1 cellular context compared by ENCODE assay signal in the genomic region with DNA sequence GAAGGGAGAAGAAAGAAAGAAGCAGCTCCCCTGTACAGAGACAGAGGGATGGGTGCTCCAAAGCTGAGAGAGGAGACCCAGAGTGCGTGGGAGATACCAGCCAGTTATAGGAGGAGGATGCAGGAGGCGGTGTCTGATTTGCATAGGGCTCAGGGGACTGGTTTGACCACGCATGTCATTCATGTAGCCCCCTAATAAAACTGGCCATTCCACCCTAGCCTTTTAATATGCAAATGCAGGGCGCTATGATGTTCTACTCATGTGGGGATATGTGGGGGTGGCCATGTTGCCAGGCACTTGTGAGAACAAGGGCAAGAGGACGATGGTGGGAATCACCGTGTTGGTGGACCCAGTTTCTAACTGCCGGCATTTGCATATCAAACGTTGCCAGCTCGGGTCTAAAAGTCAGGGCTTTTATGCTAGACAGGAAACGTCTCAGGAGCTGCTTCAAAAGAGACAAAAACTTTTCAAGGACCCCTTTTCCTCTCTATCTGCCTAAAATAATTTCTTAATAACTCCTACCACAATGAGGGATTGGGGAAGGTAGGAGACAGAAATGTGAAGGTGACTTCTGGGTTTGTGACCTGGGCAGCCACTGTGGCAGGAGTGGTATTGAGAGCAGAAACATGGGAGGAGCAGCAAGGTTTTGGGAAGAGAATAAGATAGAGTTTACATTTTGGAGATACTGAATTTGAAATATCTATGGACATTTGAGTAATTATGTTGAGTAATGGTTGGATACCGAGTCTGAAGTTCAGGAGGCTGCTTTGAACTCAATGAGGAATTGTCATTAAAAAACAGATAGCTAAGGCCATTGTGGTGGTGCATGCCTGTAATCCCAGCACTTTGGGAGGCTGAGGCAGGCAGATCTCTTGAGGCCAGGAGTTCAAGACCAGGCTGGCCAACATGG.
TF ChIP-seq lines count a peak whose summit lies in the region.

No MANE protein-coding gene starts in this region.

TF ChIP-seq in HepG2, 621 proteins besides CTCF, POLR2A, EP300 and RAD21:
- TF ChIP-seq SP2 (CRISPR knock-in tag; IDR thresholded peaks at IDR 0.05) (0 out of 2 replicates have a peak, but pooled peaks have one; percentile 43), LCORL (IDR thresholded peaks at IDR 0.05) (no peak), LCORL (CRISPR knock-in tag; IDR thresholded peaks at IDR 0.05) (0 out of 2 replicates have a peak, but pooled peaks have one; percentile 25), YY1 (IDR thresholded peaks at IDR 0.05; ENCODE audit: insufficient read depth, insufficient replicate concordance, low read depth, low read length) (peak; percentile 60), ZNF460 (CRISPR knock-in tag; IDR thresholded peaks at IDR 0.05; ENCODE audit: borderline replicate concordance) (peak; percentile 85), POLR2AphosphoS5 (IDR thresholded peaks at IDR 0.05; ENCODE audit: low read depth, low read length) (peak; percentile 55), SNAPC2 (CRISPR knock-in tag; IDR thresholded peaks at IDR 0.05) (peak; percentile 76), SAP130 (CRISPR knock-in tag; IDR thresholded peaks at IDR 0.05; ENCODE audit: low read depth) (peak; percentile 28; the same call in 1 of the 2 replicates), TEAD3 (CRISPR knock-in tag; optimal IDR thresholded peaks at IDR 0.05; ENCODE audit: borderline replicate concordance) (peak; percentile 18), NFYB (CRISPR knock-in tag; IDR thresholded peaks at IDR 0.05) (peak; percentile 59), ESRRA (CRISPR knock-in tag; IDR thresholded peaks at IDR 0.05; ENCODE audit: low read depth) (no peak), GTF2F1 (IDR thresholded peaks at IDR 0.05; ENCODE audit: low read length) (peak; percentile 62; the same call in 1 of the 2 replicates), ZMYM2 (CRISPR knock-in tag; IDR thresholded peaks at IDR 0.05) (peak; percentile 75; the same call in 1 of the 2 replicates), CHD4 (IDR thresholded peaks at IDR 0.05; ENCODE audit: borderline replicate concordance, low read length) (no peak), FOXC1 (CRISPR knock-in tag; IDR thresholded peaks at IDR 0.05; ENCODE audit: borderline replicate concordance) (no peak), ZSCAN31 (CRISPR knock-in tag; IDR thresholded peaks at IDR 0.05; ENCODE audit: low read depth) (no peak), NFYC (CRISPR knock-in tag; IDR thresholded peaks at IDR 0.05) (peak; percentile 60), YEATS4 (CRISPR knock-in tag; IDR thresholded peaks at IDR 0.05; ENCODE audit: borderline replicate concordance) (0 out of 2 replicates have a peak, but pooled peaks have one; percentile 34), MXI1 (IDR thresholded peaks at IDR 0.05; ENCODE audit: borderline replicate concordance, low read depth, low read length) (peak; percentile 28; the same call in 1 of the 3 replicates)
- TF ChIP-seq, protein P1, sequence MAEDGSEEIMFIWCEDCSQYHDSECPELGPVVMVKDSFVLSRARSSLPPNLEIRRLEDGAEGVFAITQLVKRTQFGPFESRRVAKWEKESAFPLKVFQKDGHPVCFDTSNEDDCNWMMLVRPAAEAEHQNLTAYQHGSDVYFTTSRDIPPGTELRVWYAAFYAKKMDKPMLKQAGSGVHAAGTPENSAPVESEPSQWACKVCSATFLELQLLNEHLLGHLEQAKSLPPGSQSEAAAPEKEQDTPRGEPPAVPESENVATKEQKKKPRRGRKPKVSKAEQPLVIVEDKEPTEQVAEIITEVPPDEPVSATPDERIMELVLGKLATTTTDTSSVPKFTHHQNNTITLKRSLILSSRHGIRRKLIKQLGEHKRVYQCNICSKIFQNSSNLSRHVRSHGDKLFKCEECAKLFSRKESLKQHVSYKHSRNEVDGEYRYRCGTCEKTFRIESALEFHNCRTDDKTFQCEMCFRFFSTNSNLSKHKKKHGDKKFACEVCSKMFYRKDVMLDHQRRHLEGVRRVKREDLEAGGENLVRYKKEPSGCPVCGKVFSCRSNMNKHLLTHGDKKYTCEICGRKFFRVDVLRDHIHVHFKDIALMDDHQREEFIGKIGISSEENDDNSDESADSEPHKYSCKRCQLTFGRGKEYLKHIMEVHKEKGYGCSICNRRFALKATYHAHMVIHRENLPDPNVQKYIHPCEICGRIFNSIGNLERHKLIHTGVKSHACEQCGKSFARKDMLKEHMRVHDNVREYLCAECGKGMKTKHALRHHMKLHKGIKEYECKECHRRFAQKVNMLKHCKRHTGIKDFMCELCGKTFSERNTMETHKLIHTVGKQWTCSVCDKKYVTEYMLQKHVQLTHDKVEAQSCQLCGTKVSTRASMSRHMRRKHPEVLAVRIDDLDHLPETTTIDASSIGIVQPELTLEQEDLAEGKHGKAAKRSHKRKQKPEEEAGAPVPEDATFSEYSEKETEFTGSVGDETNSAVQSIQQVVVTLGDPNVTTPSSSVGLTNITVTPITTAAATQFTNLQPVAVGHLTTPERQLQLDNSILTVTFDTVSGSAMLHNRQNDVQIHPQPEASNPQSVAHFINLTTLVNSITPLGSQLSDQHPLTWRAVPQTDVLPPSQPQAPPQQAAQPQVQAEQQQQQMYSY (CRISPR knock-in tag; IDR thresholded peaks at IDR 0.05) = no peak
- TF ChIP-seq, protein P2, sequence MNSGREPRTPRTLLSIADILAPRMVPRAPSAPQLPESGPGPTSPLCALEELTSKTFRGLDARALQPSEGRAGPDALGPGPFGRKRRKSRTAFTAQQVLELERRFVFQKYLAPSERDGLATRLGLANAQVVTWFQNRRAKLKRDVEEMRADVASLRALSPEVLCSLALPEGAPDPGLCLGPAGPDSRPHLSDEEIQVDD (CRISPR knock-in tag; IDR thresholded peaks at IDR 0.05; ENCODE audit: borderline replicate concordance) = no peak
- TF ChIP-seq, protein P3, sequence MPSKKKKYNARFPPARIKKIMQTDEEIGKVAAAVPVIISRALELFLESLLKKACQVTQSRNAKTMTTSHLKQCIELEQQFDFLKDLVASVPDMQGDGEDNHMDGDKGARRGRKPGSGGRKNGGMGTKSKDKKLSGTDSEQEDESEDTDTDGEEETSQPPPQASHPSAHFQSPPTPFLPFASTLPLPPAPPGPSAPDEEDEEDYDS (CRISPR knock-in tag; IDR thresholded peaks at IDR 0.05) = peak; percentile 96
- TF ChIP-seq, protein P4, sequence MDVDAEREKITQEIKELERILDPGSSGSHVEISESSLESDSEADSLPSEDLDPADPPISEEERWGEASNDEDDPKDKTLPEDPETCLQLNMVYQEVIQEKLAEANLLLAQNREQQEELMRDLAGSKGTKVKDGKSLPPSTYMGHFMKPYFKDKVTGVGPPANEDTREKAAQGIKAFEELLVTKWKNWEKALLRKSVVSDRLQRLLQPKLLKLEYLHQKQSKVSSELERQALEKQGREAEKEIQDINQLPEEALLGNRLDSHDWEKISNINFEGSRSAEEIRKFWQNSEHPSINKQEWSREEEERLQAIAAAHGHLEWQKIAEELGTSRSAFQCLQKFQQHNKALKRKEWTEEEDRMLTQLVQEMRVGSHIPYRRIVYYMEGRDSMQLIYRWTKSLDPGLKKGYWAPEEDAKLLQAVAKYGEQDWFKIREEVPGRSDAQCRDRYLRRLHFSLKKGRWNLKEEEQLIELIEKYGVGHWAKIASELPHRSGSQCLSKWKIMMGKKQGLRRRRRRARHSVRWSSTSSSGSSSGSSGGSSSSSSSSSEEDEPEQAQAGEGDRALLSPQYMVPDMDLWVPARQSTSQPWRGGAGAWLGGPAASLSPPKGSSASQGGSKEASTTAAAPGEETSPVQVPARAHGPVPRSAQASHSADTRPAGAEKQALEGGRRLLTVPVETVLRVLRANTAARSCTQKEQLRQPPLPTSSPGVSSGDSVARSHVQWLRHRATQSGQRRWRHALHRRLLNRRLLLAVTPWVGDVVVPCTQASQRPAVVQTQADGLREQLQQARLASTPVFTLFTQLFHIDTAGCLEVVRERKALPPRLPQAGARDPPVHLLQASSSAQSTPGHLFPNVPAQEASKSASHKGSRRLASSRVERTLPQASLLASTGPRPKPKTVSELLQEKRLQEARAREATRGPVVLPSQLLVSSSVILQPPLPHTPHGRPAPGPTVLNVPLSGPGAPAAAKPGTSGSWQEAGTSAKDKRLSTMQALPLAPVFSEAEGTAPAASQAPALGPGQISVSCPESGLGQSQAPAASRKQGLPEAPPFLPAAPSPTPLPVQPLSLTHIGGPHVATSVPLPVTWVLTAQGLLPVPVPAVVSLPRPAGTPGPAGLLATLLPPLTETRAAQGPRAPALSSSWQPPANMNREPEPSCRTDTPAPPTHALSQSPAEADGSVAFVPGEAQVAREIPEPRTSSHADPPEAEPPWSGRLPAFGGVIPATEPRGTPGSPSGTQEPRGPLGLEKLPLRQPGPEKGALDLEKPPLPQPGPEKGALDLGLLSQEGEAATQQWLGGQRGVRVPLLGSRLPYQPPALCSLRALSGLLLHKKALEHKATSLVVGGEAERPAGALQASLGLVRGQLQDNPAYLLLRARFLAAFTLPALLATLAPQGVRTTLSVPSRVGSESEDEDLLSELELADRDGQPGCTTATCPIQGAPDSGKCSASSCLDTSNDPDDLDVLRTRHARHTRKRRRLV (CRISPR knock-in tag; IDR thresholded peaks at IDR 0.05) = peak; percentile 96
- TF ChIP-seq, protein P5, sequence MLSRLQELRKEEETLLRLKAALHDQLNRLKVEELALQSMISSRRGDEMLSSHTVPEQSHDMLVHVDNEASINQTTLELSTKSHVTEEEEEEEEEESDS (CRISPR knock-in tag; IDR thresholded peaks at IDR 0.05; ENCODE audit: borderline replicate concordance) = 0 out of 2 replicates have a peak, but pooled peaks have one; percentile 30
- TF ChIP-seq, protein P6, sequence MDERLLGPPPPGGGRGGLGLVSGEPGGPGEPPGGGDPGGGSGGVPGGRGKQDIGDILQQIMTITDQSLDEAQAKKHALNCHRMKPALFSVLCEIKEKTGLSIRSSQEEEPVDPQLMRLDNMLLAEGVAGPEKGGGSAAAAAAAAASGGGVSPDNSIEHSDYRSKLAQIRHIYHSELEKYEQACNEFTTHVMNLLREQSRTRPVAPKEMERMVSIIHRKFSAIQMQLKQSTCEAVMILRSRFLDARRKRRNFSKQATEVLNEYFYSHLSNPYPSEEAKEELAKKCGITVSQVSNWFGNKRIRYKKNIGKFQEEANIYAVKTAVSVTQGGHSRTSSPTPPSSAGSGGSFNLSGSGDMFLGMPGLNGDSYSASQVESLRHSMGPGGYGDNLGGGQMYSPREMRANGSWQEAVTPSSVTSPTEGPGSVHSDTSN (CRISPR knock-in tag; IDR thresholded peaks at IDR 0.05) = peak; percentile 71
- TF ChIP-seq, protein P7, sequence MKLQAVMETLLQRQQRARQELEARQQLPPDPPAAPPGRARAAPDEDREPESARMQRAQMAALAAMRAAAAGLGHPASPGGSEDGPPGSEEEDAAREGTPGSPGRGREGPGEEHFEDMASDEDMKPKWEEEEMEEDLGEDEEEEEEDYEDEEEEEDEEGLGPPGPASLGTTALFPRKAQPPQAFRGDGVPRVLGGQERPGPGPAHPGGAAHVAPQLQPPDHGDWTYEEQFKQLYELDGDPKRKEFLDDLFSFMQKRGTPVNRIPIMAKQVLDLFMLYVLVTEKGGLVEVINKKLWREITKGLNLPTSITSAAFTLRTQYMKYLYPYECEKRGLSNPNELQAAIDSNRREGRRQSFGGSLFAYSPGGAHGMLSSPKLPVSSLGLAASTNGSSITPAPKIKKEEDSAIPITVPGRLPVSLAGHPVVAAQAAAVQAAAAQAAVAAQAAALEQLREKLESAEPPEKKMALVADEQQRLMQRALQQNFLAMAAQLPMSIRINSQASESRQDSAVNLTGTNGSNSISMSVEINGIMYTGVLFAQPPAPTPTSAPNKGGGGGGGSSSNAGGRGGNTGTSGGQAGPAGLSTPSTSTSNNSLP (IDR thresholded peaks at IDR 0.05; ENCODE audit: low read depth, low read length) = peak; percentile 42; the same call in 1 of the 2 replicates
- TF ChIP-seq, protein P8, sequence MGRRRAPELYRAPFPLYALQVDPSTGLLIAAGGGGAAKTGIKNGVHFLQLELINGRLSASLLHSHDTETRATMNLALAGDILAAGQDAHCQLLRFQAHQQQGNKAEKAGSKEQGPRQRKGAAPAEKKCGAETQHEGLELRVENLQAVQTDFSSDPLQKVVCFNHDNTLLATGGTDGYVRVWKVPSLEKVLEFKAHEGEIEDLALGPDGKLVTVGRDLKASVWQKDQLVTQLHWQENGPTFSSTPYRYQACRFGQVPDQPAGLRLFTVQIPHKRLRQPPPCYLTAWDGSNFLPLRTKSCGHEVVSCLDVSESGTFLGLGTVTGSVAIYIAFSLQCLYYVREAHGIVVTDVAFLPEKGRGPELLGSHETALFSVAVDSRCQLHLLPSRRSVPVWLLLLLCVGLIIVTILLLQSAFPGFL (CRISPR knock-in tag; IDR thresholded peaks at IDR 0.05) = no peak
